Comparison of ENCODE assay signal across 2 cellular contexts in the genomic region with DNA sequence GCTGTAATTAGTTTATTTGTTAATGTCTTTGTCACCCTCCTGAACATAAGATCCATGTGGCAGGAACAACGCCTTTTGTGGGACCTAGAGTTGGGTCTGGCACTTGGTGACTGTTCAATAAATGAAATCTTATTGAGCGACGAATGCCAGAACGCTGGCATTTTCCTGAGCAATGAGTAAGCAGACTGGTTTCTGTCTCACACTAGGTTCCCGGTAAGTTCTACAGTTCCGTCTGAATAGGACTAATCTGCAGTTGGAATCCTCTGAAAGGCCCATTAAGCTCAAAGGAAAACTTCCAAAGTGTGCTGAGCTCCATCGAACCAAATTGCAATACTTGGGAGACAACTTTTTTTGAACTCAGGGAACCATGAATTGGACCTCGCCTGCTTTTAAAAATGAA.
TF ChIP-seq lines count a peak whose summit lies in the region.

No MANE protein-coding gene starts in this region.

TF ChIP-seq in WTC11, 78 proteins besides CTCF, POLR2A, EP300 and RAD21:
- TF ChIP-seq, protein P1, sequence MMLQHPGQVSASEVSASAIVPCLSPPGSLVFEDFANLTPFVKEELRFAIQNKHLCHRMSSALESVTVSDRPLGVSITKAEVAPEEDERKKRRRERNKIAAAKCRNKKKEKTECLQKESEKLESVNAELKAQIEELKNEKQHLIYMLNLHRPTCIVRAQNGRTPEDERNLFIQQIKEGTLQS (CRISPR knock-in tag; conservative IDR thresholded peaks at IDR 0.05): no peak
- TF ChIP-seq, protein P2, sequence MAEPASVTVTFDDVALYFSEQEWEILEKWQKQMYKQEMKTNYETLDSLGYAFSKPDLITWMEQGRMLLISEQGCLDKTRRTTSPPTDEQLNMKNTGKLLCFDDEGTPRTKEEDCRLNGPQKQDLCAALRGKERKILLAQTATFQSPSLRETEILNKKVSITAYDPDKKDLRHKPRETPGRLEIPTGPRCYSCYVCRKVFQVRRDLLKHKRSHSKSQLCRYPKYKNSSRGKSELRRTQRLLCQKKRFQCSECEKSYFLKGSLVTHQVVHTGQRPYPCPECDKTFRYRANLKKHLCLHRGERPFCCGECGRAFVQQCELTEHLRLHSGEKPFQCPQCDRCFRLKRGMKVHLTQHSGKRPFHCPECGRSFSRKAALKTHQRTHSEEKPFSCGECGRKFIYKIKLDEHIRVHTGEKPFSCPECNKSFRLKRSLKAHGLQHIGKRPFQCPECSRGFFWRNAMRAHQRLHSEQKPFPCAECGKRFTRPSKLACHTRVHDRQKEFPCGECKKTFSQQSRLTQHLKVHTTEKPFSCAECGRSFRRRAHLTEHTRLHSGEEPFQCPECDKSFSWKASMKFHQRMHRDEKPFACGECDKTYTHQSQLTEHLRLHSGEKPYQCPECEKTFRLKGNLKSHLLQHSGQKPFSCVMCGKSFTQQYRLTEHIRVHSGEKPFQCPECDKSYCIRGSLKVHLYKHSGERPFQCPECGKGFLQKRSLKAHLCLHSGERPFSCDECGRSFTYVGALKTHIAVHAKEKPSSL (CRISPR knock-in tag; conservative IDR thresholded peaks at IDR 0.05): no peak
- no peak for TF ChIP-seq ATF1 (CRISPR knock-in tag; IDR thresholded peaks at IDR 0.05)
- no peak for TF ChIP-seq ZNF121 (CRISPR knock-in tag; IDR thresholded peaks at IDR 0.05)
- TF ChIP-seq, protein P3, sequence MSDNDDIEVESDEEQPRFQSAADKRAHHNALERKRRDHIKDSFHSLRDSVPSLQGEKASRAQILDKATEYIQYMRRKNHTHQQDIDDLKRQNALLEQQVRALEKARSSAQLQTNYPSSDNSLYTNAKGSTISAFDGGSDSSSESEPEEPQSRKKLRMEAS (CRISPR knock-in tag; IDR thresholded peaks at IDR 0.05): no peak

TF ChIP-seq in K562, 482 proteins besides CTCF, POLR2A, EP300 and RAD21:
- TF ChIP-seq NR3C1 (CRISPR knock-in tag; IDR thresholded peaks at IDR 0.05) (no peak), ZNF551 (CRISPR knock-in tag; IDR thresholded peaks at IDR 0.05) (no peak), MCM5 (IDR thresholded peaks at IDR 0.05; ENCODE audit: low read depth) (no peak), PML (IDR thresholded peaks at IDR 0.05; ENCODE audit: low read length) (no peak), ATF6 (CRISPR knock-in tag; IDR thresholded peaks at IDR 0.05) (no peak)
- TF ChIP-seq, protein P4, sequence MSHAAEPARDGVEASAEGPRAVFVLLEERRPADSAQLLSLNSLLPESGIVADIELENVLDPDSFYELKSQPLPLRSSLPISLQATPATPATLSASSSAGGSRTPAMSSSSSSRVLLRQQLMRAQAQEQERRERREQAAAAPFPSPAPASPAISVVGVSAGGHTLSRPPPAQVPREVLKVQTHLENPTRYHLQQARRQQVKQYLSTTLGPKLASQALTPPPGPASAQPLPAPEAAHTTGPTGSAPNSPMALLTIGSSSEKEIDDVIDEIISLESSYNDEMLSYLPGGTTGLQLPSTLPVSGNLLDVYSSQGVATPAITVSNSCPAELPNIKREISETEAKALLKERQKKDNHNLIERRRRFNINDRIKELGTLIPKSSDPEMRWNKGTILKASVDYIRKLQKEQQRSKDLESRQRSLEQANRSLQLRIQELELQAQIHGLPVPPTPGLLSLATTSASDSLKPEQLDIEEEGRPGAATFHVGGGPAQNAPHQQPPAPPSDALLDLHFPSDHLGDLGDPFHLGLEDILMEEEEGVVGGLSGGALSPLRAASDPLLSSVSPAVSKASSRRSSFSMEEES (CRISPR knock-in tag; IDR thresholded peaks at IDR 0.05): no peak
